ENCODE assay signal across 1 cellular context in the genomic region with DNA sequence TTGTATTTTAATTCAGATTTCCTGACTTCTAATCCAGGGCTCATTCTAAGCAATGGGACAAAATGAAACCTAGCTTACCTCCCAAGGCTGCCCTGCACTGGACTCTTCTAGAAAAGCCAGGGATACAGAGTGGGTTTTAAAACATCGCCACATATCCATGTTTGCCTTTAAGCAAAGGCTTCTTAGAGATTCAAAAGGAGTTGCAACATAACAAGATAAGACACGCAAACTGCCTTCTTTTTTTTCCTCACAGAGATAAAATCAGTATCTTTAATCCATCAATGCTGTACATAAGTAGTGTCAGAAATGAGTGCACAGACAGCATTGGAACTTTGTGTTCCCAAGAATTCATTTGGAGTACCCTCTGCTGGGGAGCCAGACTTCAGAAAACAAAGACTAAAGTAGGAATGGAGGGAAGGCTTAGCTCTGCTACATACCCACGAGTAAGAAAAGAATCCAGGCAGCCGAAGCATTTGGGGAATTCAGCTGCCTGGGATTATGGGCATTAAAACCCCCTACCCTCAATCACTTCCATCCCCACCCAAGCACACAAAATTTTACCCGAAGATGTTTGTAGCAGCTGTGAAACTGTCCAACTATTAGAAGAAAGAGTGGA.
TF ChIP-seq lines count a peak whose summit lies in the region.

No MANE protein-coding gene starts in this region.

TF ChIP-seq in K562, 482 proteins besides CTCF, POLR2A, EP300 and RAD21 (continued from another document):
- TF ChIP-seq, protein P1, sequence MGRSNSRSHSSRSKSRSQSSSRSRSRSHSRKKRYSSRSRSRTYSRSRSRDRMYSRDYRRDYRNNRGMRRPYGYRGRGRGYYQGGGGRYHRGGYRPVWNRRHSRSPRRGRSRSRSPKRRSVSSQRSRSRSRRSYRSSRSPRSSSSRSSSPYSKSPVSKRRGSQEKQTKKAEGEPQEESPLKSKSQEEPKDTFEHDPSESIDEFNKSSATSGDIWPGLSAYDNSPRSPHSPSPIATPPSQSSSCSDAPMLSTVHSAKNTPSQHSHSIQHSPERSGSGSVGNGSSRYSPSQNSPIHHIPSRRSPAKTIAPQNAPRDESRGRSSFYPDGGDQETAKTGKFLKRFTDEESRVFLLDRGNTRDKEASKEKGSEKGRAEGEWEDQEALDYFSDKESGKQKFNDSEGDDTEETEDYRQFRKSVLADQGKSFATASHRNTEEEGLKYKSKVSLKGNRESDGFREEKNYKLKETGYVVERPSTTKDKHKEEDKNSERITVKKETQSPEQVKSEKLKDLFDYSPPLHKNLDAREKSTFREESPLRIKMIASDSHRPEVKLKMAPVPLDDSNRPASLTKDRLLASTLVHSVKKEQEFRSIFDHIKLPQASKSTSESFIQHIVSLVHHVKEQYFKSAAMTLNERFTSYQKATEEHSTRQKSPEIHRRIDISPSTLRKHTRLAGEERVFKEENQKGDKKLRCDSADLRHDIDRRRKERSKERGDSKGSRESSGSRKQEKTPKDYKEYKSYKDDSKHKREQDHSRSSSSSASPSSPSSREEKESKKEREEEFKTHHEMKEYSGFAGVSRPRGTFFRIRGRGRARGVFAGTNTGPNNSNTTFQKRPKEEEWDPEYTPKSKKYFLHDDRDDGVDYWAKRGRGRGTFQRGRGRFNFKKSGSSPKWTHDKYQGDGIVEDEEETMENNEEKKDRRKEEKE (IDR thresholded peaks at IDR 0.05; ENCODE audit: borderline replicate concordance in 1 of 2, control insufficient read depth in 1 of 2, low read depth in 2 of 2, low read length in 1 of 2), result no peak
- TF ChIP-seq GTF2A2 (tag; IDR thresholded peaks at IDR 0.05) (no peak), TARDBP (IDR thresholded peaks at IDR 0.05) (no peak), NCOA2 (IDR thresholded peaks at IDR 0.05; ENCODE audit: partially characterized antibody in 2 of 2) (no peak), CEBPB (tag; IDR thresholded peaks at IDR 0.05) (peak; percentile 86), ARID1B (IDR thresholded peaks at IDR 0.05) (peak; percentile 21; the same call in 1 of the 2 replicates), CEBPG (CRISPR knock-in tag; IDR thresholded peaks at IDR 0.05) (no peak), CEBPG (tag; conservative IDR thresholded peaks at IDR 0.05 in 1 of 2, IDR thresholded peaks at IDR 0.05 in 1 of 2) (peak; percentile 69 to 83), ATF1 (CRISPR knock-in tag; IDR thresholded peaks at IDR 0.05) (no peak), ATF1 (tag; IDR thresholded peaks at IDR 0.05) (0 out of 2 replicates have a peak, but pooled peaks have one; percentile 23), CXXC5 (CRISPR knock-in tag; IDR thresholded peaks at IDR 0.05) (0 out of 2 replicates have a peak, but pooled peaks have one; percentile 31), ADNP (tag; IDR thresholded peaks at IDR 0.05) (0 out of 2 replicates have a peak, but pooled peaks have one; percentile 23), MEIS2 (IDR thresholded peaks at IDR 0.05; ENCODE audit: partially characterized antibody) (peak; percentile 83), MIER1 (IDR thresholded peaks at IDR 0.05; ENCODE audit: low read depth) (no peak), ZNF12 (CRISPR knock-in tag; IDR thresholded peaks at IDR 0.05) (no peak), ZNF384 (IDR thresholded peaks at IDR 0.05; ENCODE audit: low read depth, low read length) (peak; percentile 62)
- TF ChIP-seq, protein P2, sequence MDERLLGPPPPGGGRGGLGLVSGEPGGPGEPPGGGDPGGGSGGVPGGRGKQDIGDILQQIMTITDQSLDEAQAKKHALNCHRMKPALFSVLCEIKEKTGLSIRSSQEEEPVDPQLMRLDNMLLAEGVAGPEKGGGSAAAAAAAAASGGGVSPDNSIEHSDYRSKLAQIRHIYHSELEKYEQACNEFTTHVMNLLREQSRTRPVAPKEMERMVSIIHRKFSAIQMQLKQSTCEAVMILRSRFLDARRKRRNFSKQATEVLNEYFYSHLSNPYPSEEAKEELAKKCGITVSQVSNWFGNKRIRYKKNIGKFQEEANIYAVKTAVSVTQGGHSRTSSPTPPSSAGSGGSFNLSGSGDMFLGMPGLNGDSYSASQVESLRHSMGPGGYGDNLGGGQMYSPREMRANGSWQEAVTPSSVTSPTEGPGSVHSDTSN (CRISPR knock-in tag; IDR thresholded peaks at IDR 0.05; ENCODE audit: low read depth), result no peak
- TF ChIP-seq, protein P2 (tag; conservative IDR thresholded peaks at IDR 0.05; ENCODE audit: low read depth), result peak; percentile 77
